ENCODE assay signal across 8 cellular contexts in genomic region chr1:226406401-226406881, GRCh38. TPM values are rescaled to one million over a fixed set of nuclear protein-coding genes. Genes with fewer than 3 reads are reported as not detected.
A peak's percentile ranks its signal among the peaks of the same experiment; 100 is the strongest.
DNase-seq lines count a peak whose midpoint lies in the region; ATAC-seq, FAIRE-seq and TF ChIP-seq lines count a peak whose summit lies in the region.

No MANE protein-coding gene starts in this region.

- CTCF ChIA-PET in A673 (lab: Charles Lee) = no interaction called here

- no peaks in the 10 kb centered on the region for H3K9me3 Mint-ChIP-seq in nephron

- H3K27ac ChIP-seq in A673 (ENCODE audit: low read depth, low read length, poor library complexity, severe bottlenecking) = peak overlapping the region; percentile 91
- H3K27ac ChIP-seq in Peyer's patch = peak overlapping the region; percentile 3 to 94 (median 84)
- H3K27ac ChIP-seq in duodenal mucosa (ENCODE audit: low read depth, low read length) = no peak overlapping the region

- H3K27ac Mint-ChIP-seq in nephron = peak overlapping the region; percentile 83 to 96 (median 95)

- no peak for TF ChIP-seq POLR2A in GM12892 (IDR thresholded peaks at IDR 0.05; ENCODE audit: low read depth, low read length)
- TF ChIP-seq POLR2A in Peyer's patch (IDR thresholded peaks at IDR 0.05) = no peak

- H3K4me1 Mint-ChIP-seq in nephron = peaks cover 56% of the 10 kb centered on the region

- peaks cover 11% of the 10 kb centered on the region for H3K36me3 Mint-ChIP-seq in nephron (ENCODE audit: low read depth)

- peak overlapping the region; percentile 14 to 67 for H3K9ac ChIP-seq in duodenal mucosa (ENCODE audit: low read depth in 1 of 2, low read length in 2 of 2)

- H3K27me3 ChIP-seq in A673 (replicated peaks; ENCODE audit: insufficient read depth, low read depth, low read length, poor library complexity) (no peaks in the 10 kb centered on the region), Peyer's patch (no peaks in the 10 kb centered on the region), duodenal mucosa (ENCODE audit: control insufficient read depth in 1 of 2, insufficient read depth in 2 of 2, low read length in 2 of 2) (no peaks in the 10 kb centered on the region)

- H3K4me1 ChIP-seq in A673 (ENCODE audit: insufficient read depth, low read length, poor library complexity, severe bottlenecking) = peaks cover 39% of the 10 kb centered on the region
- peaks cover 0 to 31% (median 15%) of the 10 kb centered on the region in 4 donors for H3K4me1 ChIP-seq in Peyer's patch
- peaks cover 26 to 35% of the 10 kb centered on the region in 2 donors for H3K4me1 ChIP-seq in duodenal mucosa (ENCODE audit: control insufficient read depth in 1 of 2, insufficient read depth in 2 of 2, low read length in 2 of 2)

- no peak for DNase-seq in A673 (ENCODE audit: low spot score)
- no peak for DNase-seq in GM12892 (ENCODE audit: insufficient read length)
- peak in 1 of 3 donors; percentile 32 for DNase-seq in Peyer's patch
- DNase-seq in foreskin melanocyte = no peak
- DNase-seq in iPS-NIHi7 (ENCODE audit: extremely low spot score) = no peak

- H3K4me3 ChIP-seq in A673 (ENCODE audit: low read depth, low read length, poor library complexity, severe bottlenecking) (peak overlapping the region; percentile 92), Peyer's patch (peak overlapping the region; percentile 69 to 91 (median 79)), duodenal mucosa (ENCODE audit: low read depth in 1 of 2, low read length in 2 of 2) (peak overlapping the region; percentile 64 to 77)

- peak overlapping the region; percentile 92 to 97 (median 95) for H3K4me3 Mint-ChIP-seq in nephron

- ATAC-seq in GM21367 (IDR thresholded peaks at IDR 0.05; ENCODE audit: unreplicated experiment) = no peak

- no peaks in the 10 kb centered on the region for H3K27me3 Mint-ChIP-seq in nephron (ENCODE audit: low read depth)

- BruUV-seq in A673 (replicated peaks; lab: Mats Ljungman, UMichigan) = no TSS peak

- intact Hi-C loops in A673 (cut with micrococcal nuclease; ENCODE audit: unreplicated experiment) = no loop called here

- no peaks in the 10 kb centered on the region for H3K9me3 ChIP-seq in A673 (ENCODE audit: low read depth, low read length, poor library complexity, severe bottlenecking)
- no peaks in the 10 kb centered on the region for H3K9me3 ChIP-seq in Peyer's patch
- H3K9me3 ChIP-seq in duodenal mucosa (ENCODE audit: control insufficient read depth in 1 of 2, low read length in 2 of 2) = no peaks in the 10 kb centered on the region

- POLR2A ChIA-PET in A673 (lab: Charles Lee; ENCODE audit: low non-redundant PET) = no interaction called here

- TF ChIP-seq CTCF in A673 (conservative IDR thresholded peaks at IDR 0.05; ENCODE audit: low read depth, low read length) (no peak), Peyer's patch (IDR thresholded peaks at IDR 0.05) (no peak), nephron (IDR thresholded peaks at IDR 0.05; ENCODE audit: unreplicated experiment in 3 of 3) (no peak)

- FAIRE-seq in GM12892 (lab: Jason Lieb, UNC) = peak; percentile 86

- H3K36me3 ChIP-seq in A673 (ENCODE audit: insufficient read depth, low read length, poor library complexity, severe bottlenecking) (peaks cover 12% of the 10 kb centered on the region), Peyer's patch (peaks cover 0 to 9% (median 0%) of the 10 kb centered on the region in 3 donors), duodenal mucosa (ENCODE audit: control insufficient read depth in 1 of 2, insufficient read depth in 2 of 2, low read length in 2 of 2) (peaks cover 7 to 15% of the 10 kb centered on the region in 2 donors)

RNA-seq across cellular contexts. Expression of gene PARP1, which starts 1.5 kb away (rescaled TPM):
- total RNA-seq in A673 (2021) = 263 TPM in 2 replicates
- polyA plus RNA-seq in GM12892 (2012; ENCODE audit: missing spikeins) = 146 TPM
- total RNA-seq in Peyer's patch = 100 to 1,000 TPM in 1 of 4 donors, 10 to 100 TPM in 3; 25.2 to 145 (median 54.4) TPM
